1 cellular context compared by ENCODE assay signal in genomic region chr6:135054575-135055498, GRCh38.
TF ChIP-seq lines count a peak whose summit lies in the region.

TSS of gene HBS1L (minus strand) at chr6:135054822. CDS start at chr6:135054691, 131 bp downstream.

TF ChIP-seq in liver, 16 proteins besides CTCF, POLR2A, EP300 and RAD21 (continued from another document):
- TF ChIP-seq ATF3 (IDR thresholded peaks at IDR 0.05) (no peak), ZBTB33 (IDR thresholded peaks at IDR 0.05) (peak; percentile 93), HNF4G (IDR thresholded peaks at IDR 0.05) (peak; percentile 69)
